1 cellular context compared by ENCODE assay signal in genomic region chr4:165787516-165788274, GRCh38.
TF ChIP-seq lines count a peak whose summit lies in the region.

No MANE protein-coding gene starts in this region.

TF ChIP-seq in HepG2, 621 proteins besides CTCF, POLR2A, EP300 and RAD21 (continued from another document):
- TF ChIP-seq AHR (CRISPR knock-in tag; IDR thresholded peaks at IDR 0.05) (no peak), FOXO4 (CRISPR knock-in tag; conservative IDR thresholded peaks at IDR 0.05) (no peak), FOXC1 (CRISPR knock-in tag; IDR thresholded peaks at IDR 0.05; ENCODE audit: borderline replicate concordance) (no peak), PREB (CRISPR knock-in tag; IDR thresholded peaks at IDR 0.05) (no peak), MTA1 (CRISPR knock-in tag; IDR thresholded peaks at IDR 0.05; ENCODE audit: borderline replicate concordance) (no peak), GTF2F1 (IDR thresholded peaks at IDR 0.05; ENCODE audit: low read length) (no peak), KLF12 (CRISPR knock-in tag; IDR thresholded peaks at IDR 0.05; ENCODE audit: borderline replicate concordance) (no peak), MIER2 (CRISPR knock-in tag; IDR thresholded peaks at IDR 0.05) (no peak), HDAC6 (IDR thresholded peaks at IDR 0.05; ENCODE audit: low read depth, low read length) (no peak), ZNF567 (CRISPR knock-in tag; IDR thresholded peaks at IDR 0.05; ENCODE audit: borderline replicate concordance) (no peak)
